1 cellular context compared by ENCODE assay signal in the genomic region with DNA sequence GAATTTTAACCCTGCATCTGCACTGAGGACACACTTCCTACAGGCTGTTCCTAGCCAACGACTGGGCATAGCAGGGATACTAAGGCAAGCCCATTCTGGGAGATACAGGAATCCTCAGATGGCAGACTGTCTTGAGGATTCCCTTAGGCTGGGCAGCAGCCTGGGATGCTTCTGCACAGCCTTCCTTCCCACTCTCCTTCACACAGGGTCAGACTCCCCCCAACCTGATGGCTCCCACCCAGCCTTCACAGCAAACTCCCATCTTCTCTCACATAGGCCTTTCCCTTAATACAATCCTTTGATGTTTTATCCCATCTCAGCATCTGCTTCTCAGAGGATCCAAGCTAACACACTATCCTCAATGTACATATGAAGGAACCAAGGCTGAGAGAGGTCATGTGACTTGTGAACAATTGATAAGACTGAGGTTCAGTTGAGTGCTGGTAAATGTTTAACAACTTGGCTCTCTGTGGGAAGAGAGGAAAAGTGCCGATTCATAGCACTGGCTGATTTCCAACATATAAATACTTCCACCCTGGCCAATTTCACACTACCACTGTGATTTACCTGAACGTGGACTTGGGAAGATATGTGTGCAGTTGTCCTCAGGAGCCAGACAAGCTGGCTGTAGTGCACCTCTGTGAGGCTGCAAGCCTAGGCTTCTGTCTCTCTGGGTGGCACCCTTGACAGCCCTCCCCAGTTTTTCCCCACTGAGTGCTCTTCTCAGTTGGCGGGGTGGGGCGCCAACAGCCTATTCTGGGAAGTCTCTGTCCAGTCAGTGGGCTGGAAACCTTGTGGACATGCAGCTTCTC.
TF ChIP-seq lines count a peak whose summit lies in the region.

No MANE protein-coding gene starts in this region.

TF ChIP-seq in HepG2, 621 proteins besides CTCF, POLR2A, EP300 and RAD21 (continued from another document and continues in another):
- TF ChIP-seq GPBP1L1 (CRISPR knock-in tag; IDR thresholded peaks at IDR 0.05): no peak
- TF ChIP-seq HOXA9 (CRISPR knock-in tag; IDR thresholded peaks at IDR 0.05; ENCODE audit: borderline replicate concordance): no peak
- TF ChIP-seq, protein P1, sequence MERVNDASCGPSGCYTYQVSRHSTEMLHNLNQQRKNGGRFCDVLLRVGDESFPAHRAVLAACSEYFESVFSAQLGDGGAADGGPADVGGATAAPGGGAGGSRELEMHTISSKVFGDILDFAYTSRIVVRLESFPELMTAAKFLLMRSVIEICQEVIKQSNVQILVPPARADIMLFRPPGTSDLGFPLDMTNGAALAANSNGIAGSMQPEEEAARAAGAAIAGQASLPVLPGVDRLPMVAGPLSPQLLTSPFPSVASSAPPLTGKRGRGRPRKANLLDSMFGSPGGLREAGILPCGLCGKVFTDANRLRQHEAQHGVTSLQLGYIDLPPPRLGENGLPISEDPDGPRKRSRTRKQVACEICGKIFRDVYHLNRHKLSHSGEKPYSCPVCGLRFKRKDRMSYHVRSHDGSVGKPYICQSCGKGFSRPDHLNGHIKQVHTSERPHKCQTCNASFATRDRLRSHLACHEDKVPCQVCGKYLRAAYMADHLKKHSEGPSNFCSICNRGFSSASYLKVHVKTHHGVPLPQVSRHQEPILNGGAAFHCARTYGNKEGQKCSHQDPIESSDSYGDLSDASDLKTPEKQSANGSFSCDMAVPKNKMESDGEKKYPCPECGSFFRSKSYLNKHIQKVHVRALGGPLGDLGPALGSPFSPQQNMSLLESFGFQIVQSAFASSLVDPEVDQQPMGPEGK (CRISPR knock-in tag; IDR thresholded peaks at IDR 0.05): peak; percentile 81
- TF ChIP-seq, protein P2, sequence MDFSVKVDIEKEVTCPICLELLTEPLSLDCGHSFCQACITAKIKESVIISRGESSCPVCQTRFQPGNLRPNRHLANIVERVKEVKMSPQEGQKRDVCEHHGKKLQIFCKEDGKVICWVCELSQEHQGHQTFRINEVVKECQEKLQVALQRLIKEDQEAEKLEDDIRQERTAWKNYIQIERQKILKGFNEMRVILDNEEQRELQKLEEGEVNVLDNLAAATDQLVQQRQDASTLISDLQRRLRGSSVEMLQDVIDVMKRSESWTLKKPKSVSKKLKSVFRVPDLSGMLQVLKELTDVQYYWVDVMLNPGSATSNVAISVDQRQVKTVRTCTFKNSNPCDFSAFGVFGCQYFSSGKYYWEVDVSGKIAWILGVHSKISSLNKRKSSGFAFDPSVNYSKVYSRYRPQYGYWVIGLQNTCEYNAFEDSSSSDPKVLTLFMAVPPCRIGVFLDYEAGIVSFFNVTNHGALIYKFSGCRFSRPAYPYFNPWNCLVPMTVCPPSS (IDR thresholded peaks at IDR 0.05): no peak
- no peak for TF ChIP-seq ZNF253 (CRISPR knock-in tag; IDR thresholded peaks at IDR 0.05; ENCODE audit: borderline replicate concordance)
- TF ChIP-seq CHD4 (IDR thresholded peaks at IDR 0.05; ENCODE audit: borderline replicate concordance, low read length): no peak
- TF ChIP-seq SAP130 (CRISPR knock-in tag; IDR thresholded peaks at IDR 0.05; ENCODE audit: low read depth): peak; percentile 66
- no peak for TF ChIP-seq ZMYM3 (CRISPR knock-in tag; IDR thresholded peaks at IDR 0.05)
- TF ChIP-seq ZNF891 (CRISPR knock-in tag; IDR thresholded peaks at IDR 0.05): no peak
- TF ChIP-seq ZFP82 (CRISPR knock-in tag; IDR thresholded peaks at IDR 0.05; ENCODE audit: borderline replicate concordance): no peak
- peak; percentile 25; the same call in 1 of the 2 replicates for TF ChIP-seq HOXA3 (CRISPR knock-in tag; IDR thresholded peaks at IDR 0.05)
- TF ChIP-seq SKIL (CRISPR knock-in tag; IDR thresholded peaks at IDR 0.05; ENCODE audit: borderline replicate concordance): no peak
- TF ChIP-seq ZNF121 (CRISPR knock-in tag; IDR thresholded peaks at IDR 0.05): no peak
- no peak for TF ChIP-seq ZNF75D (CRISPR knock-in tag; IDR thresholded peaks at IDR 0.05; ENCODE audit: borderline replicate concordance)
- TF ChIP-seq ZBTB49 (CRISPR knock-in tag; IDR thresholded peaks at IDR 0.05; ENCODE audit: borderline replicate concordance): no peak
- TF ChIP-seq ZNF563 (CRISPR knock-in tag; IDR thresholded peaks at IDR 0.05): no peak
- no peak for TF ChIP-seq SP140L (CRISPR knock-in tag; IDR thresholded peaks at IDR 0.05; ENCODE audit: borderline replicate concordance)
- TF ChIP-seq RFXAP (CRISPR knock-in tag; IDR thresholded peaks at IDR 0.05; ENCODE audit: borderline replicate concordance): no peak
- no peak for TF ChIP-seq ZNF678 (CRISPR knock-in tag; IDR thresholded peaks at IDR 0.05)
- no peak for TF ChIP-seq SMARCE1 (IDR thresholded peaks at IDR 0.05; ENCODE audit: borderline replicate concordance)
- peak; percentile 49; the same call in 1 of the 2 replicates for TF ChIP-seq FOXC1 (CRISPR knock-in tag; IDR thresholded peaks at IDR 0.05; ENCODE audit: borderline replicate concordance)
- TF ChIP-seq YY1 (IDR thresholded peaks at IDR 0.05; ENCODE audit: insufficient read depth, insufficient replicate concordance, low read depth, low read length): no peak
- no peak for TF ChIP-seq JUNB (CRISPR knock-in tag; IDR thresholded peaks at IDR 0.05; ENCODE audit: borderline replicate concordance)
- TF ChIP-seq ZNF800 (CRISPR knock-in tag; IDR thresholded peaks at IDR 0.05): no peak
- no peak for TF ChIP-seq ZNF546 (CRISPR knock-in tag; conservative IDR thresholded peaks at IDR 0.05)
- no peak for TF ChIP-seq KLF12 (CRISPR knock-in tag; IDR thresholded peaks at IDR 0.05; ENCODE audit: borderline replicate concordance)
- no peak for TF ChIP-seq FOXA1 (IDR thresholded peaks at IDR 0.05)
- peak; percentile 81 for TF ChIP-seq FOXA1 (CRISPR knock-in tag; IDR thresholded peaks at IDR 0.05)
- no peak for TF ChIP-seq ZNF660 (CRISPR knock-in tag; IDR thresholded peaks at IDR 0.05; ENCODE audit: borderline replicate concordance, low read depth)
- TF ChIP-seq ZNF354B (CRISPR knock-in tag; IDR thresholded peaks at IDR 0.05): no peak
- TF ChIP-seq SRSF9 (IDR thresholded peaks at IDR 0.05; ENCODE audit: borderline replicate concordance, insufficient read depth, low read depth, low read length, poor library complexity, severe bottlenecking): no peak
- TF ChIP-seq ZNF605 (CRISPR knock-in tag; IDR thresholded peaks at IDR 0.05): peak; percentile 65; the same call in 1 of the 2 replicates
- no peak for TF ChIP-seq SNAI1 (CRISPR knock-in tag; IDR thresholded peaks at IDR 0.05; ENCODE audit: borderline replicate concordance)
- TF ChIP-seq ZZZ3 (CRISPR knock-in tag; IDR thresholded peaks at IDR 0.05; ENCODE audit: borderline replicate concordance): no peak
- no peak for TF ChIP-seq NCOA5 (CRISPR knock-in tag; IDR thresholded peaks at IDR 0.05)
- no peak for TF ChIP-seq ZNF136 (CRISPR knock-in tag; IDR thresholded peaks at IDR 0.05; ENCODE audit: low read depth)
- peak; percentile 25; the same call in 1 of the 2 replicates for TF ChIP-seq FOSL2 (CRISPR knock-in tag; IDR thresholded peaks at IDR 0.05)
- TF ChIP-seq TAF1 (CRISPR knock-in tag; IDR thresholded peaks at IDR 0.05): peak; percentile 43; the same call in 1 of the 2 replicates
- no peak for TF ChIP-seq ZNF552 (CRISPR knock-in tag; IDR thresholded peaks at IDR 0.05; ENCODE audit: borderline replicate concordance)
- TF ChIP-seq, protein P3, sequence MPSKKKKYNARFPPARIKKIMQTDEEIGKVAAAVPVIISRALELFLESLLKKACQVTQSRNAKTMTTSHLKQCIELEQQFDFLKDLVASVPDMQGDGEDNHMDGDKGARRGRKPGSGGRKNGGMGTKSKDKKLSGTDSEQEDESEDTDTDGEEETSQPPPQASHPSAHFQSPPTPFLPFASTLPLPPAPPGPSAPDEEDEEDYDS (CRISPR knock-in tag; IDR thresholded peaks at IDR 0.05): peak; percentile 42; the same call in 1 of the 2 replicates
- peak; percentile 79 for TF ChIP-seq FOXA3 (CRISPR knock-in tag; IDR thresholded peaks at IDR 0.05)
- no peak for TF ChIP-seq CSRNP1 (CRISPR knock-in tag; IDR thresholded peaks at IDR 0.05)
- TF ChIP-seq MAFG (CRISPR knock-in tag; IDR thresholded peaks at IDR 0.05): no peak
- no peak for TF ChIP-seq ZKSCAN1 (IDR thresholded peaks at IDR 0.05; ENCODE audit: low read length)
- no peak for TF ChIP-seq SP5 (CRISPR knock-in tag; IDR thresholded peaks at IDR 0.05; ENCODE audit: borderline replicate concordance, low read depth)
- TF ChIP-seq RARA (CRISPR knock-in tag; IDR thresholded peaks at IDR 0.05): peak; percentile 50; the same call in 1 of the 2 replicates
- no peak for TF ChIP-seq CERS6 (CRISPR knock-in tag; IDR thresholded peaks at IDR 0.05)
- TF ChIP-seq, protein P4, sequence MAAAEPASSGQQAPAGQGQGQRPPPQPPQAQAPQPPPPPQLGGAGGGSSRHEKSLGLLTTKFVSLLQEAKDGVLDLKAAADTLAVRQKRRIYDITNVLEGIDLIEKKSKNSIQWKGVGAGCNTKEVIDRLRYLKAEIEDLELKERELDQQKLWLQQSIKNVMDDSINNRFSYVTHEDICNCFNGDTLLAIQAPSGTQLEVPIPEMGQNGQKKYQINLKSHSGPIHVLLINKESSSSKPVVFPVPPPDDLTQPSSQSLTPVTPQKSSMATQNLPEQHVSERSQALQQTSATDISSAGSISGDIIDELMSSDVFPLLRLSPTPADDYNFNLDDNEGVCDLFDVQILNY (CRISPR knock-in tag; conservative IDR thresholded peaks at IDR 0.05): no peak
- TF ChIP-seq ZSCAN9 (CRISPR knock-in tag; IDR thresholded peaks at IDR 0.05; ENCODE audit: borderline replicate concordance): no peak
